ENCODE assay signal across 8 cellular contexts in genomic region chr4:110197421-110198398, GRCh38. TPM values are rescaled to one million over a fixed set of nuclear protein-coding genes. Genes with fewer than 3 reads are reported as not detected.
A peak's percentile ranks its signal among the peaks of the same experiment; 100 is the strongest.
DNase-seq lines count a peak whose midpoint lies in the region; ATAC-seq and TF ChIP-seq lines count a peak whose summit lies in the region.

No MANE protein-coding gene starts in this region.

- no peaks in the 10 kb centered on the region for H3K36me3 ChIP-seq in cardiac muscle cell
- H3K36me3 ChIP-seq in HUES48 (ENCODE audit: control insufficient read depth, insufficient read depth, low read length), result peaks cover 5% of the 10 kb centered on the region
- peaks cover 3% of the 10 kb centered on the region; the same call in 1 of the 2 replicates for H3K36me3 ChIP-seq in SJCRH30

- H3K36me3 Mint-ChIP-seq in activated naive CD4-positive, alpha-beta T cell treated with anti-CD3 and anti-CD28 coated beads, Interleukin-2, amount 50 U/mL, for 24 hours, result peaks cover 3% of the 10 kb centered on the region
- H3K36me3 Mint-ChIP-seq in type B pancreatic cell, result peaks cover 2% of the 10 kb centered on the region

- intact Hi-C loops in Right ventricle myocardium inferior (cut with DNase I), result loop anchor here (5.0 kb wide), 2 partner anchors 145 to 315 kb away; no protein-coding TSS in a partner anchor

- ATAC-seq in Right ventricle myocardium inferior, result no peak

- peak overlapping the region; percentile 87 for H3K27ac ChIP-seq in cardiac muscle cell
- peak overlapping the region; percentile 94 for H3K27ac ChIP-seq in HUES48 (ENCODE audit: low read depth, low read length)
- peak overlapping the region; percentile 86 for H3K27ac ChIP-seq in SJCRH30

- H3K4me3 ChIP-seq in cardiac muscle cell, result peak overlapping the region; percentile 66
- peak overlapping the region; percentile 85 for H3K4me3 ChIP-seq in HUES48 (ENCODE audit: low read depth, low read length)
- H3K4me3 ChIP-seq in SJCRH30, result peak overlapping the region; percentile 88

- H3K27me3 ChIP-seq in cardiac muscle cell (no peaks in the 10 kb centered on the region), HUES48 (ENCODE audit: control insufficient read depth, insufficient read depth, low read length) (no peaks in the 10 kb centered on the region), SJCRH30 (no peaks in the 10 kb centered on the region)

- H3K4me1 Mint-ChIP-seq in activated naive CD4-positive, alpha-beta T cell treated with anti-CD3 and anti-CD28 coated beads, Interleukin-2, amount 50 U/mL, for 24 hours, result peaks cover 28% of the 10 kb centered on the region
- peaks cover 27% of the 10 kb centered on the region for H3K4me1 Mint-ChIP-seq in type B pancreatic cell (ENCODE audit: unreplicated experiment)

- TF ChIP-seq CTCF in cardiac muscle cell (IDR thresholded peaks at IDR 0.05; ENCODE audit: low read depth, low read length), result no peak
- TF ChIP-seq CTCF in type B pancreatic cell (conservative IDR thresholded peaks at IDR 0.05), result no peak

- peak; percentile 54 to 58 for DNase-seq in cardiac muscle cell (ENCODE audit: low read depth in 1 of 2, low spot score in 1 of 2)
- DNase-seq in Right ventricle myocardium inferior (ENCODE audit: missing footprints), result no peak
- peak; percentile 67 to 70 for DNase-seq in SJCRH30
- DNase-seq in germinal center (ENCODE audit: low spot score), result peak; percentile 32
- peak; percentile 47 for DNase-seq in occipital lobe (lab: John Stamatoyannopoulos, UW)
- DNase-seq in type B pancreatic cell (ENCODE audit: extremely low spot score, unreplicated experiment), result peak; percentile 72

- H3K27ac Mint-ChIP-seq in activated naive CD4-positive, alpha-beta T cell treated with anti-CD3 and anti-CD28 coated beads, Interleukin-2, amount 50 U/mL, for 24 hours, result peak overlapping the region; percentile 99
- H3K27ac Mint-ChIP-seq in type B pancreatic cell, result peak overlapping the region; percentile 92

- peak overlapping the region; percentile 84 for H3K9ac ChIP-seq in HUES48 (ENCODE audit: low read depth, low read length)

- H3K9me3 Mint-ChIP-seq in activated naive CD4-positive, alpha-beta T cell treated with anti-CD3 and anti-CD28 coated beads, Interleukin-2, amount 50 U/mL, for 24 hours, result no peaks in the 10 kb centered on the region
- no peaks in the 10 kb centered on the region for H3K9me3 Mint-ChIP-seq in type B pancreatic cell

- H3K9me3 ChIP-seq in cardiac muscle cell (ENCODE audit: low read depth) (no peaks in the 10 kb centered on the region), HUES48 (ENCODE audit: control insufficient read depth, insufficient read depth, low read length) (no peaks in the 10 kb centered on the region), SJCRH30 (replicated peaks) (no peaks in the 10 kb centered on the region)

- no peaks in the 10 kb centered on the region for H3K27me3 Mint-ChIP-seq in activated naive CD4-positive, alpha-beta T cell treated with anti-CD3 and anti-CD28 coated beads, Interleukin-2, amount 50 U/mL, for 24 hours
- peaks cover 2% of the 10 kb centered on the region for H3K27me3 Mint-ChIP-seq in type B pancreatic cell

- peak overlapping the region; percentile 99 for H3K4me3 Mint-ChIP-seq in activated naive CD4-positive, alpha-beta T cell treated with anti-CD3 and anti-CD28 coated beads, Interleukin-2, amount 50 U/mL, for 24 hours
- peak overlapping the region; percentile 94 for H3K4me3 Mint-ChIP-seq in type B pancreatic cell

- H3K4me1 ChIP-seq in cardiac muscle cell (ENCODE audit: low read depth) (peaks cover 32% of the 10 kb centered on the region), HUES48 (ENCODE audit: control insufficient read depth, insufficient read depth, low read length) (peaks cover 29% of the 10 kb centered on the region), SJCRH30 (peaks cover 15% of the 10 kb centered on the region)

RNA-seq across cellular contexts. Expression of gene ELOVL6, which starts 0.7 kb away (rescaled TPM):
- total RNA-seq in cardiac muscle cell (32.3 and 32.4 TPM in 2 replicates), Right ventricle myocardium inferior (2.0 TPM), occipital lobe (39.0 TPM), type B pancreatic cell (ENCODE audit: low replicate concordance) (33.4 and 51.6 TPM in 2 replicates)
- 47.0 and 50.1 TPM in 2 replicates for polyA plus RNA-seq in cardiac muscle cell
- total RNA-seq in SJCRH30 (2014; rRNA removed; shearing (Covaris generic)), result 27.5 and 30.3 TPM in 2 replicates
